1 cellular context compared by ENCODE assay signal in genomic region chr20:62377064-62377461, GRCh38.
TF ChIP-seq lines count a peak whose summit lies in the region.

No MANE protein-coding gene starts in this region.

TF ChIP-seq in H1, 55 proteins besides CTCF, POLR2A, EP300 and RAD21:
- TF ChIP-seq SP1 (IDR thresholded peaks at IDR 0.05; ENCODE audit: low read depth, low read length) (no peak), ATF3 (IDR thresholded peaks at IDR 0.05; ENCODE audit: insufficient read depth, low read depth, low read length) (no peak), YY1 (IDR thresholded peaks at IDR 0.05; ENCODE audit: low read depth, low read length) (no peak), MAX (IDR thresholded peaks at IDR 0.05) (no peak), CHD2 (IDR thresholded peaks at IDR 0.05; ENCODE audit: low read length) (no peak), SIN3A (conservative IDR thresholded peaks at IDR 0.05 in 1 of 2, IDR thresholded peaks at IDR 0.05 in 1 of 2; ENCODE audit: low read depth in 1 of 2, low read length in 2 of 2) (no peak), CBX5 (IDR thresholded peaks at IDR 0.05; ENCODE audit: low read depth, low read length) (no peak), KDM5A (IDR thresholded peaks at IDR 0.05; ENCODE audit: low read length) (no peak), RXRA (IDR thresholded peaks at IDR 0.05; ENCODE audit: insufficient read depth, low read depth, low read length) (no peak), TAF1 (IDR thresholded peaks at IDR 0.05; ENCODE audit: low read depth, low read length) (no peak), TCF12 (IDR thresholded peaks at IDR 0.05; ENCODE audit: low read depth, low read length) (no peak), CREB1 (IDR thresholded peaks at IDR 0.05) (no peak), MAFK (IDR thresholded peaks at IDR 0.05; ENCODE audit: low read depth, low read length) (no peak), GABPA (IDR thresholded peaks at IDR 0.05; ENCODE audit: borderline replicate concordance, insufficient read depth, low read length) (no peak), POLR2AphosphoS5 (IDR thresholded peaks at IDR 0.05; ENCODE audit: low read depth, low read length) (no peak), NRF1 (IDR thresholded peaks at IDR 0.05; ENCODE audit: low read depth, low read length) (no peak), RNF2 (IDR thresholded peaks at IDR 0.05; ENCODE audit: borderline replicate concordance, low read depth, low read length, missing control alignments, poor library complexity, severe bottlenecking) (no peak)
- TF ChIP-seq, protein P1, sequence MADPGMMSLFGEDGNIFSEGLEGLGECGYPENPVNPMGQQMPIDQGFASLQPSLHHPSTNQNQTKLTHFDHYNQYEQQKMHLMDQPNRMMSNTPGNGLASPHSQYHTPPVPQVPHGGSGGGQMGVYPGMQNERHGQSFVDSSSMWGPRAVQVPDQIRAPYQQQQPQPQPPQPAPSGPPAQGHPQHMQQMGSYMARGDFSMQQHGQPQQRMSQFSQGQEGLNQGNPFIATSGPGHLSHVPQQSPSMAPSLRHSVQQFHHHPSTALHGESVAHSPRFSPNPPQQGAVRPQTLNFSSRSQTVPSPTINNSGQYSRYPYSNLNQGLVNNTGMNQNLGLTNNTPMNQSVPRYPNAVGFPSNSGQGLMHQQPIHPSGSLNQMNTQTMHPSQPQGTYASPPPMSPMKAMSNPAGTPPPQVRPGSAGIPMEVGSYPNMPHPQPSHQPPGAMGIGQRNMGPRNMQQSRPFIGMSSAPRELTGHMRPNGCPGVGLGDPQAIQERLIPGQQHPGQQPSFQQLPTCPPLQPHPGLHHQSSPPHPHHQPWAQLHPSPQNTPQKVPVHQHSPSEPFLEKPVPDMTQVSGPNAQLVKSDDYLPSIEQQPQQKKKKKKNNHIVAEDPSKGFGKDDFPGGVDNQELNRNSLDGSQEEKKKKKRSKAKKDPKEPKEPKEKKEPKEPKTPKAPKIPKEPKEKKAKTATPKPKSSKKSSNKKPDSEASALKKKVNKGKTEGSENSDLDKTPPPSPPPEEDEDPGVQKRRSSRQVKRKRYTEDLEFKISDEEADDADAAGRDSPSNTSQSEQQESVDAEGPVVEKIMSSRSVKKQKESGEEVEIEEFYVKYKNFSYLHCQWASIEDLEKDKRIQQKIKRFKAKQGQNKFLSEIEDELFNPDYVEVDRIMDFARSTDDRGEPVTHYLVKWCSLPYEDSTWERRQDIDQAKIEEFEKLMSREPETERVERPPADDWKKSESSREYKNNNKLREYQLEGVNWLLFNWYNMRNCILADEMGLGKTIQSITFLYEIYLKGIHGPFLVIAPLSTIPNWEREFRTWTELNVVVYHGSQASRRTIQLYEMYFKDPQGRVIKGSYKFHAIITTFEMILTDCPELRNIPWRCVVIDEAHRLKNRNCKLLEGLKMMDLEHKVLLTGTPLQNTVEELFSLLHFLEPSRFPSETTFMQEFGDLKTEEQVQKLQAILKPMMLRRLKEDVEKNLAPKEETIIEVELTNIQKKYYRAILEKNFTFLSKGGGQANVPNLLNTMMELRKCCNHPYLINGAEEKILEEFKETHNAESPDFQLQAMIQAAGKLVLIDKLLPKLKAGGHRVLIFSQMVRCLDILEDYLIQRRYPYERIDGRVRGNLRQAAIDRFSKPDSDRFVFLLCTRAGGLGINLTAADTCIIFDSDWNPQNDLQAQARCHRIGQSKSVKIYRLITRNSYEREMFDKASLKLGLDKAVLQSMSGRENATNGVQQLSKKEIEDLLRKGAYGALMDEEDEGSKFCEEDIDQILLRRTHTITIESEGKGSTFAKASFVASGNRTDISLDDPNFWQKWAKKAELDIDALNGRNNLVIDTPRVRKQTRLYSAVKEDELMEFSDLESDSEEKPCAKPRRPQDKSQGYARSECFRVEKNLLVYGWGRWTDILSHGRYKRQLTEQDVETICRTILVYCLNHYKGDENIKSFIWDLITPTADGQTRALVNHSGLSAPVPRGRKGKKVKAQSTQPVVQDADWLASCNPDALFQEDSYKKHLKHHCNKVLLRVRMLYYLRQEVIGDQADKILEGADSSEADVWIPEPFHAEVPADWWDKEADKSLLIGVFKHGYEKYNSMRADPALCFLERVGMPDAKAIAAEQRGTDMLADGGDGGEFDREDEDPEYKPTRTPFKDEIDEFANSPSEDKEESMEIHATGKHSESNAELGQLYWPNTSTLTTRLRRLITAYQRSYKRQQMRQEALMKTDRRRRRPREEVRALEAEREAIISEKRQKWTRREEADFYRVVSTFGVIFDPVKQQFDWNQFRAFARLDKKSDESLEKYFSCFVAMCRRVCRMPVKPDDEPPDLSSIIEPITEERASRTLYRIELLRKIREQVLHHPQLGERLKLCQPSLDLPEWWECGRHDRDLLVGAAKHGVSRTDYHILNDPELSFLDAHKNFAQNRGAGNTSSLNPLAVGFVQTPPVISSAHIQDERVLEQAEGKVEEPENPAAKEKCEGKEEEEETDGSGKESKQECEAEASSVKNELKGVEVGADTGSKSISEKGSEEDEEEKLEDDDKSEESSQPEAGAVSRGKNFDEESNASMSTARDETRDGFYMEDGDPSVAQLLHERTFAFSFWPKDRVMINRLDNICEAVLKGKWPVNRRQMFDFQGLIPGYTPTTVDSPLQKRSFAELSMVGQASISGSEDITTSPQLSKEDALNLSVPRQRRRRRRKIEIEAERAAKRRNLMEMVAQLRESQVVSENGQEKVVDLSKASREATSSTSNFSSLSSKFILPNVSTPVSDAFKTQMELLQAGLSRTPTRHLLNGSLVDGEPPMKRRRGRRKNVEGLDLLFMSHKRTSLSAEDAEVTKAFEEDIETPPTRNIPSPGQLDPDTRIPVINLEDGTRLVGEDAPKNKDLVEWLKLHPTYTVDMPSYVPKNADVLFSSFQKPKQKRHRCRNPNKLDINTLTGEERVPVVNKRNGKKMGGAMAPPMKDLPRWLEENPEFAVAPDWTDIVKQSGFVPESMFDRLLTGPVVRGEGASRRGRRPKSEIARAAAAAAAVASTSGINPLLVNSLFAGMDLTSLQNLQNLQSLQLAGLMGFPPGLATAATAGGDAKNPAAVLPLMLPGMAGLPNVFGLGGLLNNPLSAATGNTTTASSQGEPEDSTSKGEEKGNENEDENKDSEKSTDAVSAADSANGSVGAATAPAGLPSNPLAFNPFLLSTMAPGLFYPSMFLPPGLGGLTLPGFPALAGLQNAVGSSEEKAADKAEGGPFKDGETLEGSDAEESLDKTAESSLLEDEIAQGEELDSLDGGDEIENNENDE (IDR thresholded peaks at IDR 0.05; ENCODE audit: insufficient replicate concordance, low read length) = no peak
- TF ChIP-seq, protein P2, sequence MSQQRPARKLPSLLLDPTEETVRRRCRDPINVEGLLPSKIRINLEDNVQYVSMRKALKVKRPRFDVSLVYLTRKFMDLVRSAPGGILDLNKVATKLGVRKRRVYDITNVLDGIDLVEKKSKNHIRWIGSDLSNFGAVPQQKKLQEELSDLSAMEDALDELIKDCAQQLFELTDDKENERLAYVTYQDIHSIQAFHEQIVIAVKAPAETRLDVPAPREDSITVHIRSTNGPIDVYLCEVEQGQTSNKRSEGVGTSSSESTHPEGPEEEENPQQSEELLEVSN (IDR thresholded peaks at IDR 0.05) = no peak
